21 cellular contexts compared by ENCODE assay signal in the genomic region with DNA sequence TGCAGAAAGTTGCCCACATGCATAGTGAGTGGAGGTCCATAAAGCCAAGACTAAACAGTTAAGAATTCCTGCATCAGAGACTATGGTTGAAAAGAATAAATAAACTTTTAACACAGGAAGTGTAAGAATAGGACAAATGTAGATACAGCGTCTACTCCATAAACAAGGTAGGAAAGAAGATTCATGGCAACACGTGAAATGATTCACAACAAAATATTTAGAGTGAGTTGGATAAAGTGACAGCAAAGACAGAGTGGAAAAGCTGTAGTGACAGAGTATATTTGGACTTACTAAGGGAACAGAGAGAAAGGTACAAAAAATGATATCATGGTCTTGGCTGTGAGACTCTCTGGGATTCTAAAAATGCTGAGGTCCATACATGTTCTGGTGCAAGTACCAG.
"Had no signal": no experiment of that assay in that cellular context is flagged by ENCODE, and none has a peak within 500 bp of the region (broad histone marks: within the 10 kb centered on the region; RNA-seq: fewer than 3 reads in every experiment).

No MANE protein-coding gene starts in this region.

- H3K4me3 Mint-ChIP-seq: activated CD8-positive, alpha-beta memory T cell treated with anti-CD3 and anti-CD28 coated beads, Interleukin-2, amount 10 ng/mL, durations not matched to agents 7 days and 5 days; activated naive CD4-positive, alpha-beta T cell treated with anti-CD3 and anti-CD28 coated beads, Interleukin-2, amount 10 ng/mL, durations not matched to agents 7 days and 5 days; memory B cell; natural killer cell treated with Interleukin-12 subunit alpha and Interleukin-12 subunit beta and Interleukin-15 and Interleukin-18, amount 100 ng/mL, for 72 hours had no signal

- H3K9me3 ChIP-seq: colonic mucosa, right atrium auricular region, tibial nerve, uterus had no signal

- H3K36me3 ChIP-seq: colonic mucosa, right atrium auricular region, uterus had no signal

- ATAC-seq: activated CD8-positive, alpha-beta memory T cell treated with anti-CD3 and anti-CD28 coated beads, Interleukin-2, amount 10 ng/mL, durations not matched to agents 7 days and 5 days; esophagus mucosa; left ventricle myocardium superior; natural killer cell treated with Interleukin-12 subunit alpha and Interleukin-12 subunit beta and Interleukin-15 and Interleukin-18, amount 100 ng/mL, for 72 hours had no signal

- H3K4me3 ChIP-seq: colonic mucosa, hepatocyte, right atrium auricular region, tibial nerve, uterus had no signal

- DNase-seq: activated CD4-positive, alpha-beta T cell treated with anti-CD3 and anti-CD28 coated beads for 1 hour; activated CD4-positive, alpha-beta T cell treated with anti-CD3 and anti-CD28 coated beads, Interleukin-2, amount 50 U/mL, for 48 hours; activated CD8-positive, alpha-beta memory T cell treated with anti-CD3 and anti-CD28 coated beads, Interleukin-2, amount 10 ng/mL, durations not matched to agents 7 days and 5 days; activated naive CD4-positive, alpha-beta T cell treated with anti-CD3 and anti-CD28 coated beads, Interleukin-2, amount 10 ng/mL, durations not matched to agents 7 days and 5 days; activated T-cell treated with anti-CD3 and anti-CD28 coated beads, Interleukin-2, amount 50 U/mL, for 1 hour; central memory CD4-positive, alpha-beta T cell; colonic mucosa; kidney; left ventricle myocardium superior; stimulated activated CD4-positive, alpha-beta T cell treated with anti-CD3 and anti-CD28 coated beads, Interleukin-4, amount 100 ng/mL, for 4 hours; stimulated activated CD8-positive, alpha-beta memory T cell treated with anti-CD3 and anti-CD28 coated beads, Interleukin-4, amount 100 ng/mL, for 48 hours; stimulated activated naive CD4-positive, alpha-beta T cell treated with Interleukin-2 at 50 U/mL for 16 hours; substantia nigra; uterus had no signal

- H3K27me3 ChIP-seq: colonic mucosa, hepatocyte, right atrium auricular region, tibial nerve, uterus had no signal

- H3K4me1 ChIP-seq: colonic mucosa, right atrium auricular region had no signal

- H3K9me3 Mint-ChIP-seq: memory B cell had no signal

- H3K27ac Mint-ChIP-seq: activated CD8-positive, alpha-beta memory T cell treated with anti-CD3 and anti-CD28 coated beads, Interleukin-2, amount 10 ng/mL, durations not matched to agents 7 days and 5 days; activated naive CD4-positive, alpha-beta T cell treated with anti-CD3 and anti-CD28 coated beads, Interleukin-2, amount 10 ng/mL, durations not matched to agents 7 days and 5 days; activated T-helper 2 cell treated with anti-CD3 and anti-CD28 coated beads, Interferon-gamma antibody, Interleukin-2, Interleukin-4, amounts not matched to agents 10 μg/mL and 5 μg/mL and 100 μg/mL, durations not matched to agents 14 hours and 24 hours and 36 hours; memory B cell; natural killer cell treated with Interleukin-12 subunit alpha and Interleukin-12 subunit beta and Interleukin-15 and Interleukin-18, amount 100 ng/mL, for 72 hours had no signal

- H3K27me3 Mint-ChIP-seq: activated CD8-positive, alpha-beta memory T cell treated with anti-CD3 and anti-CD28 coated beads, Interleukin-2, amount 10 ng/mL, durations not matched to agents 7 days and 5 days; memory B cell had no signal

- H3K27ac ChIP-seq: colonic mucosa, hepatocyte, right atrium auricular region, tibial nerve had no signal
